8 cellular contexts compared by ENCODE assay signal in genomic region chr1:52056110-52056936, GRCh38. TPM values are rescaled to one million over a fixed set of nuclear protein-coding genes. Genes with fewer than 3 reads are reported as not detected.
DNase-seq lines count a peak whose midpoint lies in the region; ATAC-seq, FAIRE-seq and TF ChIP-seq lines count a peak whose summit lies in the region.

TSS of gene BTF3L4 (plus strand) at chr1:52056295. CDS start at chr1:52059848, 3,553 bp downstream.

- TF ChIP-seq EP300 in HepG2 (IDR thresholded peaks at IDR 0.05; ENCODE audit: low read depth in 2 of 2, low read length in 2 of 2) (no peak), HepG2 (CRISPR knock-in tag; IDR thresholded peaks at IDR 0.05; ENCODE audit: borderline replicate concordance) (no peak; the same call in 1 of the 2 replicates)

- H3K4me1 ChIP-seq in HepG2 (ENCODE audit: insufficient read depth, low read length): peaks cover 51% of the 10 kb centered on the region

- H3K27ac ChIP-seq in HepG2 (ENCODE audit: extremely low read length, insufficient read depth, low read length): peak within 1 kb of the TSS; percentile 91

- peak; percentile 12 for FAIRE-seq in HepG2 (lab: Jason Lieb, UNC)

- peak; percentile 88 for DNase-seq in CD14-positive monocyte (ENCODE audit: low spot score)
- peak; percentile 96 for DNase-seq in NCI-H82 treated with DMSO at 0.1 percent for 48 hours (lab: John Stamatoyannopoulos, UW; ENCODE audit: unreplicated experiment)
- DNase-seq in activated CD4-positive, alpha-beta T cell treated with anti-CD3 and anti-CD28 coated beads, Interleukin-2, amount 50 U/mL, for 48 hours: peak; percentile 94 to 96
- DNase-seq in dermis blood vessel endothelial cell: peak; percentile 94
- peak; percentile 91 for DNase-seq in HepG2 (ENCODE audit: low spot score)
- DNase-seq in stimulated activated CD4-positive, alpha-beta T cell treated with anti-CD3 and anti-CD28 coated beads, Interleukin-4, amount 100 ng/mL, for 1 hour: peak; percentile 93

- TF ChIP-seq CTCF in CD14-positive monocyte (IDR thresholded peaks at IDR 0.05): no peak
- TF ChIP-seq CTCF in HepG2 (CRISPR knock-in tag; IDR thresholded peaks at IDR 0.05): no peak

- peaks cover 44% of the 10 kb centered on the region for H3K4me1 Mint-ChIP-seq in CD14-positive monocyte

- no peaks in the 10 kb centered on the region for H3K27me3 Mint-ChIP-seq in CD14-positive monocyte (ENCODE audit: low read depth in 3 of 3)

- peak within 1 kb of the TSS; percentile 98 to 100 for H3K4me3 Mint-ChIP-seq in CD14-positive monocyte

- H3K36me3 Mint-ChIP-seq in CD14-positive monocyte: peaks cover 24 to 36% of the 10 kb centered on the region in 2 donors

- TF ChIP-seq RAD21 in HepG2 (CRISPR knock-in tag; IDR thresholded peaks at IDR 0.05): no peak; the same call in 1 of the 2 replicates

- H3K9me3 ChIP-seq in HepG2 (ENCODE audit: low read length): no peaks in the 10 kb centered on the region

- CTCF ChIA-PET in HepG2 (lab: Yijun Ruan, JAX; ENCODE audit: low intra/inter-chr PET ratio, low total read pairs): no interaction called here

- H3K79me2 ChIP-seq in HepG2 (ENCODE audit: insufficient read depth, low read length): peaks cover 76% of the 10 kb centered on the region

- TF ChIP-seq POLR2A in HepG2 (IDR thresholded peaks at IDR 0.05; ENCODE audit: insufficient read depth in 1 of 2, low read depth in 2 of 2, low read length in 2 of 2): peak; percentile 66 to 70

- peak within 1 kb of the TSS; percentile 85 to 89 (median 87) for H3K4me3 ChIP-seq in HepG2 (replicated peaks in 1 of 3; ENCODE audit: insufficient read depth in 1 of 3, low read depth in 2 of 3, low read length in 3 of 3)

- BruUV-seq in HepG2 (replicated peaks; lab: Mats Ljungman, UMichigan): no TSS peak

- in situ Hi-C loops in HepG2 (cut with HindIII; ENCODE audit: extremely low pct_ligation_motif_present, low pct_unique_long_range_greater_than_20kb): no loop called here

- POLR2A ChIA-PET in HepG2 (lab: Yijun Ruan, JAX): interaction anchor here (0.7 to 5.3 kb wide), 19 partner anchors 8 to 312 kb away, joined by 3 to 80 read pairs (median 4); partner anchors contain the start of genes CC2D1B and KTI12

- peak within 1 kb of the TSS; percentile 81 for H3K4me2 ChIP-seq in HepG2 (ENCODE audit: low read depth, low read length)

- H4K20me1 ChIP-seq in HepG2 (ENCODE audit: insufficient read depth, low read length): peaks cover 26% of the 10 kb centered on the region

- intact Hi-C loops in CD14-positive monocyte (cut with micrococcal nuclease): loop anchor here (2.0 to 10.0 kb wide), 3 partner anchors 308 to 638 kb away; partner anchors contain the start of genes COA7 (in 1 of the 2), ORC1 (in 1 of the 2) and PRPF38A (in 1 of the 2)
- intact Hi-C loops in HepG2 (cut with micrococcal nuclease; ENCODE audit: unreplicated experiment): loop anchor here (1.0 kb wide), 1 partner anchor 42 kb away; no protein-coding TSS in a partner anchor

- peaks cover 7 to 16% of the 10 kb centered on the region in 2 experiments for H3K36me3 ChIP-seq in HepG2 (replicated peaks in 1 of 2; ENCODE audit: control insufficient read depth in 1 of 2, insufficient read depth in 2 of 2, low read length in 2 of 2)

- no peaks in the 10 kb centered on the region; a peak in 1 of 5 replicates for H3K27me3 ChIP-seq in HepG2 (ENCODE audit: control insufficient read depth in 1 of 2, insufficient read depth in 2 of 2, low read length in 2 of 2)

- no peaks in the 10 kb centered on the region for H3K9me3 Mint-ChIP-seq in CD14-positive monocyte

- ATAC-seq in GM19438 (IDR thresholded peaks at IDR 0.05; ENCODE audit: low read depth, unreplicated experiment): peak; percentile 75
- ATAC-seq in HG03571 (IDR thresholded peaks at IDR 0.05; ENCODE audit: unreplicated experiment): peak; percentile 76
- peak; percentile 94 for ATAC-seq in HepG2

- peak within 1 kb of the TSS; percentile 88 for H3K9ac ChIP-seq in HepG2 (ENCODE audit: insufficient read depth, low read depth, low read length)

- H3K27ac Mint-ChIP-seq in CD14-positive monocyte: peak within 1 kb of the TSS; percentile 87 to 98 (median 96)

- no peak within 1 kb of the TSS for H2AFZ ChIP-seq in HepG2 (ENCODE audit: low read length)

- 3% methylated on average over 19 of the region's 59 CpGs for WGBS in HepG2 (ENCODE audit: low lambda C conversion rate)

TF ChIP-seq in HepG2, 621 proteins besides CTCF, POLR2A, EP300 and RAD21 (continues in another document):
- peak; percentile 76; the same call in 1 of the 2 replicates for TF ChIP-seq ZNF749 (CRISPR knock-in tag; IDR thresholded peaks at IDR 0.05; ENCODE audit: borderline replicate concordance)
- no peak for TF ChIP-seq SMARCC2 (IDR thresholded peaks at IDR 0.05)
- no peak for TF ChIP-seq XBP1 (CRISPR knock-in tag; IDR thresholded peaks at IDR 0.05)
- no peak for TF ChIP-seq ZNF709 (CRISPR knock-in tag; IDR thresholded peaks at IDR 0.05)
- peak; percentile 94 for TF ChIP-seq THAP11 (CRISPR knock-in tag; IDR thresholded peaks at IDR 0.05)
- no peak for TF ChIP-seq NCOR1 (IDR thresholded peaks at IDR 0.05; ENCODE audit: borderline replicate concordance, low read length)
- no peak for TF ChIP-seq NCOA1 (CRISPR knock-in tag; IDR thresholded peaks at IDR 0.05)
- no peak for TF ChIP-seq FOXC1 (CRISPR knock-in tag; IDR thresholded peaks at IDR 0.05; ENCODE audit: borderline replicate concordance)
- TF ChIP-seq ZNF883 (CRISPR knock-in tag; IDR thresholded peaks at IDR 0.05; ENCODE audit: not compliant biosample characterization): peak; percentile 78
- TF ChIP-seq ZBTB20 (CRISPR knock-in tag; IDR thresholded peaks at IDR 0.05; ENCODE audit: borderline replicate concordance, low read depth): no peak; the same call in 1 of the 2 replicates
- no peak for TF ChIP-seq ZNF737 (CRISPR knock-in tag; IDR thresholded peaks at IDR 0.05; ENCODE audit: borderline replicate concordance)
- TF ChIP-seq RFX3 (CRISPR knock-in tag; IDR thresholded peaks at IDR 0.05): no peak
- TF ChIP-seq, protein P1, sequence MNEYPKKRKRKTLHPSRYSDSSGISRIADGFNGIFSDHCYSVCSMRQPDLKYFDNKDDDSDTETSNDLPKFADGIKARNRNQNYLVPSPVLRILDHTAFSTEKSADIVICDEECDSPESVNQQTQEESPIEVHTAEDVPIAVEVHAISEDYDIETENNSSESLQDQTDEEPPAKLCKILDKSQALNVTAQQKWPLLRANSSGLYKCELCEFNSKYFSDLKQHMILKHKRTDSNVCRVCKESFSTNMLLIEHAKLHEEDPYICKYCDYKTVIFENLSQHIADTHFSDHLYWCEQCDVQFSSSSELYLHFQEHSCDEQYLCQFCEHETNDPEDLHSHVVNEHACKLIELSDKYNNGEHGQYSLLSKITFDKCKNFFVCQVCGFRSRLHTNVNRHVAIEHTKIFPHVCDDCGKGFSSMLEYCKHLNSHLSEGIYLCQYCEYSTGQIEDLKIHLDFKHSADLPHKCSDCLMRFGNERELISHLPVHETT (CRISPR knock-in tag; conservative IDR thresholded peaks at IDR 0.05): no peak; the same call in 1 of the 2 replicates
- no peak for TF ChIP-seq ZNF614 (CRISPR knock-in tag; IDR thresholded peaks at IDR 0.05; ENCODE audit: borderline replicate concordance)
- 0 out of 2 replicates have a peak, but pooled peaks have one; percentile 39 for TF ChIP-seq ZNF30 (CRISPR knock-in tag; IDR thresholded peaks at IDR 0.05)
- TF ChIP-seq, protein P2, sequence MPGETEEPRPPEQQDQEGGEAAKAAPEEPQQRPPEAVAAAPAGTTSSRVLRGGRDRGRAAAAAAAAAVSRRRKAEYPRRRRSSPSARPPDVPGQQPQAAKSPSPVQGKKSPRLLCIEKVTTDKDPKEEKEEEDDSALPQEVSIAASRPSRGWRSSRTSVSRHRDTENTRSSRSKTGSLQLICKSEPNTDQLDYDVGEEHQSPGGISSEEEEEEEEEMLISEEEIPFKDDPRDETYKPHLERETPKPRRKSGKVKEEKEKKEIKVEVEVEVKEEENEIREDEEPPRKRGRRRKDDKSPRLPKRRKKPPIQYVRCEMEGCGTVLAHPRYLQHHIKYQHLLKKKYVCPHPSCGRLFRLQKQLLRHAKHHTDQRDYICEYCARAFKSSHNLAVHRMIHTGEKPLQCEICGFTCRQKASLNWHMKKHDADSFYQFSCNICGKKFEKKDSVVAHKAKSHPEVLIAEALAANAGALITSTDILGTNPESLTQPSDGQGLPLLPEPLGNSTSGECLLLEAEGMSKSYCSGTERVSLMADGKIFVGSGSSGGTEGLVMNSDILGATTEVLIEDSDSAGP (CRISPR knock-in tag; IDR thresholded peaks at IDR 0.05; ENCODE audit: borderline replicate concordance): no peak
- no peak for TF ChIP-seq ZNF644 (CRISPR knock-in tag; IDR thresholded peaks at IDR 0.05; ENCODE audit: low read depth)
- peak; percentile 6; the same call in 1 of the 2 replicates for TF ChIP-seq RXRB (CRISPR knock-in tag; IDR thresholded peaks at IDR 0.05; ENCODE audit: borderline replicate concordance)

RNA-seq across cellular contexts. Expression of gene BTF3L4, which starts in this region (rescaled TPM):
- polyA plus RNA-seq in CD14-positive monocyte (100 to 1,000 TPM; 108 to 116 TPM), HepG2 (2011; rRNA removed) (45.0 and 59.0 TPM in 2 replicates)
- total RNA-seq in dermis blood vessel endothelial cell (30.7 and 43.9 TPM in 2 replicates), HepG2 (2016; rRNA removed; fragmentation: Illumina TruSeq; extraction: Trizol) (74.3 and 112 TPM in 2 replicates)
- 20.6 and 23.9 TPM in 2 replicates for total RNA-seq in HepG2 (2016; cell fraction: cytosol; rRNA removed; fragmentation: Illumina TruSeq; extraction: Trizol; ENCODE audit: low read depth)
- 77.8 and 124 TPM in 2 replicates for total RNA-seq in HepG2 (2016; cell fraction: insoluble cytoplasmic fraction; rRNA removed; fragmentation: Illumina TruSeq; extraction: Trizol)
- total RNA-seq in HepG2 (2016; cell fraction: membrane; rRNA removed; fragmentation: Illumina TruSeq; extraction: Trizol): 37.7 and 41.9 TPM in 2 replicates
- 46.3 and 50.0 TPM in 2 replicates for total RNA-seq in HepG2 (2016; cell fraction: nucleus; rRNA removed; fragmentation: Illumina TruSeq; extraction: Trizol)
- polyA plus RNA-seq in HepG2 (2011; cell fraction: cytosol; rRNA removed): 25.4 and 48.5 TPM in 2 replicates
- 17.6 and 25.6 TPM in 2 replicates for polyA plus RNA-seq in HepG2 (2011; cell fraction: nucleus; rRNA removed)
- 65.1 and 81.7 TPM in 2 replicates for polyA plus RNA-seq in HepG2 (2012)
- 16.9 and 17.5 TPM in 2 replicates for polyA plus RNA-seq in HepG2 (2016; cell fraction: cytosol; fragmentation: Illumina TruSeq; extraction: Trizol; ENCODE audit: low read depth)
- polyA plus RNA-seq in HepG2 (2016; cell fraction: insoluble cytoplasmic fraction; fragmentation: Illumina TruSeq; extraction: Trizol; ENCODE audit: low read depth): 121 and 133 TPM in 2 replicates
- polyA plus RNA-seq in HepG2 (2016; cell fraction: membrane; fragmentation: Illumina TruSeq; extraction: Trizol; ENCODE audit: low read depth): 29.8 and 33.4 TPM in 2 replicates
- polyA plus RNA-seq in HepG2 (2016; cell fraction: nucleus; fragmentation: Illumina TruSeq; extraction: Trizol; ENCODE audit: insufficient read depth, low read depth): 53.7 and 57.4 TPM in 2 replicates
- 19.1 and 24.7 TPM in 2 replicates for polyA minus RNA-seq in HepG2 (2011; rRNA and poly(A)+ RNA removed; ENCODE audit: low replicate concordance)
- polyA minus RNA-seq in HepG2 (2011; cell fraction: cytosol; rRNA and poly(A)+ RNA removed): 38.0 and 40.3 TPM in 2 replicates
- polyA minus RNA-seq in HepG2 (2011; cell fraction: nucleus; rRNA and poly(A)+ RNA removed): 64.2 and 78.8 TPM in 2 replicates

Comparison
In these comparisons a context has a peak if more than half of its experiments do, and no peak if none do; other contexts are left out.
1. Peak in every context shown above with its lines: DNase-seq, ATAC-seq, H3K4me3 ChIP-seq and H3K27ac ChIP-seq.